ENCODE assay signal across 16 cellular contexts in genomic region chr20:57414867-57415592, GRCh38. TPM values are rescaled to one million over a fixed set of nuclear protein-coding genes. Genes with fewer than 3 reads are reported as not detected.
A peak's percentile ranks its signal among the peaks of the same experiment; 100 is the strongest.
DNase-seq lines count a peak whose midpoint lies in the region; ATAC-seq and TF ChIP-seq lines count a peak whose summit lies in the region.
"Had no signal": no experiment of that assay in that cellular context is flagged by ENCODE, and none has a peak within 500 bp of the region (broad histone marks: within the 10 kb centered on the region; RNA-seq: fewer than 3 reads in every experiment).

No MANE protein-coding gene starts in this region.

- no peak for TF ChIP-seq CTCF in esophagus muscularis mucosa (IDR thresholded peaks at IDR 0.05)
- TF ChIP-seq CTCF in thoracic aorta (IDR thresholded peaks at IDR 0.05) = no peak

- DNase-seq in ELR (ENCODE audit: low read depth) = peak; percentile 52
- DNase-seq in NCI-H69 (lab: John Stamatoyannopoulos, UW) = peak; percentile 15
- DNase-seq in esophagus muscularis mucosa (ENCODE audit: extremely low spot score) = no peak
- no peak for DNase-seq in thoracic aorta (ENCODE audit: low spot score)
- no peak for DNase-seq in stimulated activated CD4-positive, alpha-beta T cell treated with anti-CD3 and anti-CD28 coated beads, Interleukin-2, amount 100 ng/mL, for 48 hours
- DNase-seq in kidney tubule cell (ENCODE audit: low spot score) = no peak
- no peak for DNase-seq in ACHN
- DNase-seq: activated CD4-positive, alpha-beta T cell treated with anti-CD3 and anti-CD28 coated beads for 48 hours; activated T-cell treated with anti-CD3 and anti-CD28 coated beads, Interleukin-2, amount 50 U/mL, for 4 hours; GF-D8; kidney glomerular epithelial cell; NCI-H2081; stimulated activated CD4-positive, alpha-beta T cell treated with anti-CD3 and anti-CD28 coated beads, Interleukin-12 subunit alpha, Interleukin-12 subunit beta, amount 100 ng/mL, for 4 hours; stimulated activated naive CD8-positive, alpha-beta T cell treated with anti-CD3 and anti-CD28 coated beads, Interleukin-15, amount 100 ng/mL, for 72 hours; T-helper 2 cell had no signal

- peaks cover 0 to under 1% (median under 1%) of the 10 kb centered on the region in 4 donors for H3K36me3 ChIP-seq in esophagus muscularis mucosa
- no peaks in the 10 kb centered on the region for H3K36me3 ChIP-seq in thoracic aorta
- H3K36me3 ChIP-seq: vagina had no signal

- H3K4me3 ChIP-seq in esophagus muscularis mucosa (no peak overlapping the region), thoracic aorta (no peak overlapping the region)
- H3K4me3 ChIP-seq: vagina had no signal

- peaks cover 2 to 40% (median 33%) of the 10 kb centered on the region in 4 donors for H3K4me1 ChIP-seq in esophagus muscularis mucosa
- peaks cover 3 to 12% of the 10 kb centered on the region in 2 donors for H3K4me1 ChIP-seq in thoracic aorta (ENCODE audit: control insufficient read depth in 1 of 2, low read depth in 2 of 2)
- H3K4me1 ChIP-seq: vagina had no signal

- intact Hi-C loops in esophagus muscularis mucosa (cut with DNase I) = no loop called here

- ATAC-seq in thoracic aorta (ENCODE audit: insufficient number of reproducible peaks, low FRiP score, low read depth) = peak; percentile 35
- ATAC-seq: activated T-cell treated with anti-CD3 and anti-CD28 coated beads, Interleukin-2, amount 50 U/mL, for 4 hours; stimulated activated naive CD8-positive, alpha-beta T cell treated with anti-CD3 and anti-CD28 coated beads, Interleukin-15, amount 100 ng/mL, for 72 hours had no signal

- in situ Hi-C loops in ACHN (cut with HindIII; ENCODE audit: low pct_ligation_motif_present, low pct_unique_long_range_greater_than_20kb, low sequenced_read_pairs) = no loop called here

- H3K27me3 ChIP-seq in esophagus muscularis mucosa (no peaks in the 10 kb centered on the region), thoracic aorta (replicated peaks; ENCODE audit: insufficient read depth) (no peaks in the 10 kb centered on the region)
- H3K27me3 ChIP-seq: vagina had no signal

- 69% methylated on average over 7 of the region's 19 CpGs for WGBS in esophagus muscularis mucosa

- H3K27ac ChIP-seq in esophagus muscularis mucosa (replicated peaks in 1 of 4) (peak overlapping the region in 3 of 4 donors; percentile 5 to 39 (median 26)), thoracic aorta (no peak overlapping the region)
- H3K27ac ChIP-seq: vagina had no signal

- no peak for TF ChIP-seq POLR2A in esophagus muscularis mucosa (IDR thresholded peaks at IDR 0.05; ENCODE audit: low read depth)

- H3K9me3 ChIP-seq in esophagus muscularis mucosa (no peaks in the 10 kb centered on the region), thoracic aorta (no peaks in the 10 kb centered on the region)
- H3K9me3 ChIP-seq: vagina had no signal

- no peak for TF ChIP-seq EP300 in esophagus muscularis mucosa (IDR thresholded peaks at IDR 0.05)

RNA-seq across cellular contexts. Expression of gene RBM38, which starts 23.8 kb away (rescaled TPM):
- 100 to 1,000 TPM in 2 of 4 donors, 10 to 100 TPM in 2; 67.6 to 203 (median 139) TPM for total RNA-seq in esophagus muscularis mucosa
- 10 to 100 TPM in 1 of 2 donors, 1 to 10 TPM in 1; 9.6 to 24.8 TPM for total RNA-seq in thoracic aorta

Comparison
In these comparisons a context has a peak if more than half of its experiments do, and no peak if none do; other contexts are left out.
1. DNase-seq: peak in ELR (single experiment) and NCI-H69 (single experiment); none in esophagus muscularis mucosa (single experiment), thoracic aorta (single experiment), stimulated activated CD4-positive, alpha-beta T cell treated with anti-CD3 and anti-CD28 coated beads, Interleukin-2, amount 100 ng/mL, for 48 hours (0 of 2), kidney tubule cell (single experiment) and ACHN (single experiment).
2. H3K27ac ChIP-seq: peak in esophagus muscularis mucosa (3 of 4); none in thoracic aorta (0 of 2).